In genomic region chr5:163880307-163880706, GRCh38 we compare ENCODE assay signal across 23 cellular contexts.
DNase-seq lines count a peak whose midpoint lies in the region; ATAC-seq lines count a peak whose summit lies in the region.
"Had no signal": no experiment of that assay in that cellular context is flagged by ENCODE, and none has a peak within 500 bp of the region (broad histone marks: within the 10 kb centered on the region; RNA-seq: fewer than 3 reads in every experiment).

No MANE protein-coding gene starts in this region.

- no peaks in the 10 kb centered on the region for H3K27me3 ChIP-seq in adipocyte (replicated peaks; ENCODE audit: control insufficient read depth, insufficient read depth, low read length)
- H3K27me3 ChIP-seq: ascending aorta, gastroesophageal sphincter, hepatocyte had no signal

- intact Hi-C loops in left colon (cut with DNase I, micrococcal nuclease) = no loop called here

- DNase-seq in GM03348 (ENCODE audit: low spot score) (peak; percentile 2), adipocyte (ENCODE audit: low read depth) (peak; percentile 80), fibroblast of gingiva (ENCODE audit: low read depth) (peak; percentile 65), non-pigmented ciliary epithelial cell (ENCODE audit: low read depth) (peak; percentile 17), left colon (no peak)
- DNase-seq in stimulated activated CD4-positive, alpha-beta T cell treated with anti-CD3 and anti-CD28 coated beads, Interleukin-4, amount 100 ng/mL, for 24 hours = no peak
- DNase-seq: activated CD4-positive, alpha-beta T cell treated with anti-CD3 and anti-CD28 coated beads for 4 hours; activated T-cell treated with anti-CD3 and anti-CD28 coated beads for 4 hours; CD4-positive, alpha-beta T cell; mesendoderm; NCI-H1105 treated with DMSO at 0.1 percent for 48 hours; NCI-H2029 treated with DMSO at 0.1 percent for 48 hours; NCI-H774; stimulated activated CD4-positive, alpha-beta T cell treated with anti-CD3 and anti-CD28 coated beads, Interleukin-4, amount 100 ng/mL, for 4 hours had no signal

- no peak for ATAC-seq in left colon
- no peak for ATAC-seq in GM21528 (IDR thresholded peaks at IDR 0.05; ENCODE audit: low FRiP score, unreplicated experiment)
- no peak for ATAC-seq in HG02588 (IDR thresholded peaks at IDR 0.05; ENCODE audit: unreplicated experiment)
- ATAC-seq: activated naive CD4-positive, alpha-beta T cell treated with anti-CD3 and anti-CD28 coated beads, Interleukin-2, amount 50 U/mL, for 72 hours; gastroesophageal sphincter; left lobe of liver; sciatic nerve; stimulated activated memory B cell treated with anti-CD40 and anti-IgM and Interleukin-4, amounts not matched to agents 10 μg/mL and 1 μg/mL and 100 μg/mL, for 72 hours had no signal

- H3K9ac ChIP-seq in adipocyte (ENCODE audit: low read length) = no peak overlapping the region

- H3K4me3 ChIP-seq in adipocyte (ENCODE audit: low read length) = no peak overlapping the region
- H3K4me3 ChIP-seq: ascending aorta, gastroesophageal sphincter, hepatocyte had no signal

- no peaks in the 10 kb centered on the region for H3K9me3 ChIP-seq in adipocyte (ENCODE audit: control insufficient read depth, low read length)
- H3K9me3 ChIP-seq: ascending aorta, gastroesophageal sphincter had no signal

- no peaks in the 10 kb centered on the region for H3K4me1 ChIP-seq in adipocyte (ENCODE audit: control insufficient read depth, insufficient read depth, low read length)
- H3K4me1 ChIP-seq: ascending aorta, gastroesophageal sphincter had no signal

- no peaks in the 10 kb centered on the region for H3K36me3 ChIP-seq in adipocyte (ENCODE audit: control insufficient read depth, insufficient read depth, low read length, severe bottlenecking)
- H3K36me3 ChIP-seq: ascending aorta, gastroesophageal sphincter had no signal

Comparison
In these comparisons a context has a peak if more than half of its experiments do, and no peak if none do; other contexts are left out.
1. DNase-seq: peak in GM03348 (single experiment), adipocyte (single experiment), fibroblast of gingiva (single experiment) and non-pigmented ciliary epithelial cell (single experiment); none in left colon (0 of 2) and stimulated activated CD4-positive, alpha-beta T cell treated with anti-CD3 and anti-CD28 coated beads, Interleukin-4, amount 100 ng/mL, for 24 hours (single experiment).